ENCODE assay signal across 29 cellular contexts in genomic region chr2:74984017-74984416, GRCh38.
"Had no signal": no experiment of that assay in that cellular context is flagged by ENCODE, and none has a peak within 500 bp of the region (broad histone marks: within the 10 kb centered on the region; RNA-seq: fewer than 3 reads in every experiment).

No MANE protein-coding gene starts in this region.

- H3K4me2 ChIP-seq: neural progenitor cell had no signal

- H2AFZ ChIP-seq: neural progenitor cell, parathyroid adenoma had no signal

- H3K27me3 Mint-ChIP-seq: naive B cell; naive thymus-derived CD8-positive, alpha-beta T cell; natural killer cell treated with Interleukin-12 subunit alpha and Interleukin-12 subunit beta and Interleukin-15 and Interleukin-18, amount 100 ng/mL, for 72 hours; progenitor cell of endocrine pancreas; stimulated activated naive B cell treated with anti-CD40 and anti-IgM and Interleukin-4, amounts not matched to agents 10 μg/mL and 1 μg/mL and 100 μg/mL, for 72 hours; stimulated activated naive CD8-positive, alpha-beta T cell treated with anti-CD3 and anti-CD28 coated beads, Interleukin-15, Interleukin-2, amounts not matched to agents 100 ng/mL and 50 ng/mL, for 24 hours; type B pancreatic cell had no signal

- H3K9me3 ChIP-seq: ovary, right lobe of liver, sigmoid colon, stomach, thoracic aorta, thyroid gland, upper lobe of right lung, uterus had no signal

- DNase-seq: naive B cell; naive thymus-derived CD8-positive, alpha-beta T cell; nephron progenitor cell; occipital lobe; ovary; posterior cingulate gyrus; right cardiac atrium; right lobe of liver; sigmoid colon; small intestine; stimulated activated CD4-positive, alpha-beta T cell treated with anti-CD3 and anti-CD28 coated beads, Interleukin-15, amount 100 ng/mL, for 24 hours; stimulated activated CD4-positive, alpha-beta T cell treated with anti-CD3 and anti-CD28 coated beads, Interleukin-2, amount 100 ng/mL, for 24 hours; stimulated activated CD4-positive, alpha-beta T cell treated with anti-CD3 and anti-CD28 coated beads, Interleukin-2, amount 100 ng/mL, for 48 hours; stimulated activated CD4-positive, alpha-beta T cell treated with anti-CD3 and anti-CD28 coated beads, Interleukin-4, amount 100 ng/mL, for 24 hours; stimulated activated naive B cell treated with anti-CD40 and anti-IgM and Interleukin-4, amounts not matched to agents 10 μg/mL and 1 μg/mL and 100 μg/mL, for 72 hours; stimulated activated naive CD4-positive, alpha-beta T cell treated with Interleukin-2 at 50 U/mL for 16 hours; stomach; thyroid gland; upper lobe of right lung; uterus had no signal

- H3K79me2 ChIP-seq: parathyroid adenoma had no signal

- H3K27me3 ChIP-seq: neural progenitor cell, ovary, right lobe of liver, sigmoid colon, stomach, thyroid gland, tibial nerve, upper lobe of right lung, uterus had no signal

- H3K4me3 ChIP-seq: neural progenitor cell, ovary, right lobe of liver, sigmoid colon, stomach, thoracic aorta, thyroid gland, tibial nerve, upper lobe of right lung, uterus had no signal

- H3K27ac ChIP-seq: neural progenitor cell, ovary, parathyroid adenoma, right lobe of liver, sigmoid colon, stomach, thoracic aorta, thyroid gland, tibial nerve, upper lobe of right lung, uterus had no signal

- ATAC-seq: naive thymus-derived CD8-positive, alpha-beta T cell; natural killer cell treated with Interleukin-12 subunit alpha and Interleukin-12 subunit beta and Interleukin-15 and Interleukin-18, amount 100 ng/mL, for 72 hours; right cardiac atrium; right lobe of liver; stimulated activated effector memory CD8-positive, alpha-beta T cell treated with anti-CD3 and anti-CD28 coated beads, Interleukin-12 subunit alpha, Interleukin-12 subunit beta, amount 100 ng/mL, for 72 hours; stimulated activated naive B cell treated with anti-CD40 and anti-IgM and Interleukin-4, amounts not matched to agents 10 μg/mL and 1 μg/mL and 100 μg/mL, for 72 hours; upper lobe of right lung had no signal

- H3K36me3 ChIP-seq: neural progenitor cell, ovary, right lobe of liver, sigmoid colon, stomach, thoracic aorta, thyroid gland, upper lobe of right lung, uterus had no signal

- H3K9me3 Mint-ChIP-seq: natural killer cell treated with Interleukin-12 subunit alpha and Interleukin-12 subunit beta and Interleukin-15 and Interleukin-18, amount 100 ng/mL, for 72 hours; nephron progenitor cell; neural progenitor cell; stimulated activated effector memory CD8-positive, alpha-beta T cell treated with anti-CD3 and anti-CD28 coated beads, Interleukin-12 subunit alpha, Interleukin-12 subunit beta, amount 100 ng/mL, for 72 hours; stimulated activated naive CD8-positive, alpha-beta T cell treated with anti-CD3 and anti-CD28 coated beads, Interleukin-15, Interleukin-2, amounts not matched to agents 100 ng/mL and 50 ng/mL, for 24 hours; type B pancreatic cell had no signal

- H3K4me1 Mint-ChIP-seq: nephron progenitor cell; neural progenitor cell; stimulated activated effector memory CD8-positive, alpha-beta T cell treated with anti-CD3 and anti-CD28 coated beads, Interleukin-12 subunit alpha, Interleukin-12 subunit beta, amount 100 ng/mL, for 72 hours had no signal

- H3K4me1 ChIP-seq: neural progenitor cell, parathyroid adenoma, right lobe of liver, sigmoid colon, stomach, thyroid gland, tibial nerve, upper lobe of right lung, uterus had no signal

- H3K27ac Mint-ChIP-seq: naive B cell; natural killer cell treated with Interleukin-12 subunit alpha and Interleukin-12 subunit beta and Interleukin-15 and Interleukin-18, amount 100 ng/mL, for 72 hours; nephron progenitor cell; neural progenitor cell; progenitor cell of endocrine pancreas; stimulated activated effector memory CD8-positive, alpha-beta T cell treated with anti-CD3 and anti-CD28 coated beads, Interleukin-12 subunit alpha, Interleukin-12 subunit beta, amount 100 ng/mL, for 72 hours; stimulated activated naive CD8-positive, alpha-beta T cell treated with anti-CD3 and anti-CD28 coated beads, Interleukin-15, Interleukin-2, amounts not matched to agents 100 ng/mL and 50 ng/mL, for 24 hours; type B pancreatic cell had no signal

- H3K9ac ChIP-seq: neural progenitor cell, parathyroid adenoma had no signal

- H3K36me3 Mint-ChIP-seq: naive B cell; natural killer cell treated with Interleukin-12 subunit alpha and Interleukin-12 subunit beta and Interleukin-15 and Interleukin-18, amount 100 ng/mL, for 72 hours; neural progenitor cell; stimulated activated effector memory CD8-positive, alpha-beta T cell treated with anti-CD3 and anti-CD28 coated beads, Interleukin-12 subunit alpha, Interleukin-12 subunit beta, amount 100 ng/mL, for 72 hours; type B pancreatic cell had no signal

- H3K4me3 Mint-ChIP-seq: naive B cell; naive thymus-derived CD8-positive, alpha-beta T cell; natural killer cell treated with Interleukin-12 subunit alpha and Interleukin-12 subunit beta and Interleukin-15 and Interleukin-18, amount 100 ng/mL, for 72 hours; nephron progenitor cell; neural progenitor cell; stimulated activated effector memory CD8-positive, alpha-beta T cell treated with anti-CD3 and anti-CD28 coated beads, Interleukin-12 subunit alpha, Interleukin-12 subunit beta, amount 100 ng/mL, for 72 hours; stimulated activated naive B cell treated with anti-CD40 and anti-IgM and Interleukin-4, amounts not matched to agents 10 μg/mL and 1 μg/mL and 100 μg/mL, for 72 hours; stimulated activated naive CD8-positive, alpha-beta T cell treated with anti-CD3 and anti-CD28 coated beads, Interleukin-15, Interleukin-2, amounts not matched to agents 100 ng/mL and 50 ng/mL, for 24 hours; type B pancreatic cell had no signal
